In the genomic region with DNA sequence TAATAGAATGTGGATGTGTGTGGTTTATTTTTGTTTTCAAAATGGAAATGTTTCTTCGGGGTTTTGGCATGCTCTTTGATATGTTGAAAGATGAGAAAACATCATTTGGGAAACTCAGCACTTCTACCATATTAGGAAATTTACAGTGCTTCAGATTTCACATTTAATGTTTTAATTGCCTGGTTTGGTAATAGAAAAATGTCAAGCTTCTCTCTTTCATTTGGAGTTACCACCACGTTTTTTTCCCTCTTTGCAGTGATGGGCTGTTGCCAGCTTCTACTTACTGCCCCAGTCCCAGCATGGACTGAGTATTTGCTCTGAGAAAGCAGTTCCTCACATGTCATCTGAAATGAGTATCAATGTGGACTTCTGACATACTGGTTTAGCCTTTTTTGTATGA, we compare ENCODE assay signal across 14 cellular contexts.
A peak's percentile ranks its signal among the peaks of the same experiment; 100 is the strongest.
DNase-seq lines count a peak whose midpoint lies in the region; ATAC-seq and TF ChIP-seq lines count a peak whose summit lies in the region.
"Had no signal": no experiment of that assay in that cellular context is flagged by ENCODE, and none has a peak within 500 bp of the region (broad histone marks: within the 10 kb centered on the region; RNA-seq: fewer than 3 reads in every experiment).

No MANE protein-coding gene starts in this region.

- H3K4me1 Mint-ChIP-seq in activated T-helper 1 cell treated with anti-CD3 and anti-CD28 coated beads, Interleukin-12 subunit alpha, Interleukin-12 subunit beta, Interleukin-2, Interleukin-4 antibody, amounts not matched to agents 30 ng/mL and 10 ng/mL and 1 ng/mL, durations not matched to agents 14 hours and 24 hours and 36 hours (ENCODE audit: low read depth) = peaks cover 32% of the 10 kb centered on the region

- no peak overlapping the region for H3K56ac ChIP-seq in mesendoderm (ENCODE audit: low read length)

- no peak overlapping the region for H3K9ac ChIP-seq in DND-41 (ENCODE audit: low read depth, low read length)
- no peak overlapping the region for H3K9ac ChIP-seq in smooth muscle cell (ENCODE audit: low read depth)
- H3K9ac ChIP-seq in mesendoderm (ENCODE audit: low read length) = no peak overlapping the region
- H3K9ac ChIP-seq: SK-N-SH had no signal

- H2AFZ ChIP-seq in DND-41 (ENCODE audit: low read depth, low read length) (no peak overlapping the region), smooth muscle cell (ENCODE audit: low read depth) (peak overlapping the region; percentile 65)

- no peak overlapping the region for H4K8ac ChIP-seq in mesendoderm (ENCODE audit: low read depth, low read length)

- H3K4me3 Mint-ChIP-seq in activated T-helper 1 cell treated with anti-CD3 and anti-CD28 coated beads, Interleukin-12 subunit alpha, Interleukin-12 subunit beta, Interleukin-2, Interleukin-4 antibody, amounts not matched to agents 30 ng/mL and 10 ng/mL and 1 ng/mL, durations not matched to agents 14 hours and 24 hours and 36 hours = no peak overlapping the region
- H3K4me3 Mint-ChIP-seq: activated naive CD8-positive, alpha-beta T cell treated with anti-CD3 and anti-CD28 coated beads, Interleukin-2, amount 10 ng/mL, durations not matched to agents 7 days and 5 days; stimulated activated naive B cell treated with anti-CD40 and anti-IgM and Interleukin-4, amounts not matched to agents 10 μg/mL and 1 μg/mL and 100 μg/mL, for 72 hours had no signal

- H3K27me3 ChIP-seq in DND-41 (ENCODE audit: insufficient read depth, low read length, poor library complexity) = no peaks in the 10 kb centered on the region
- no peaks in the 10 kb centered on the region for H3K27me3 ChIP-seq in SJSA1 (replicated peaks)
- H3K27me3 ChIP-seq in smooth muscle cell (ENCODE audit: low read depth) = no peaks in the 10 kb centered on the region
- no peaks in the 10 kb centered on the region for H3K27me3 ChIP-seq in mesendoderm (ENCODE audit: insufficient read depth, low read length, poor library complexity)

- H2BK5ac ChIP-seq in mesendoderm (ENCODE audit: low read length) = no peak overlapping the region

- H3K27me3 Mint-ChIP-seq in activated T-helper 1 cell treated with anti-CD3 and anti-CD28 coated beads, Interleukin-12 subunit alpha, Interleukin-12 subunit beta, Interleukin-2, Interleukin-4 antibody, amounts not matched to agents 30 ng/mL and 10 ng/mL and 1 ng/mL, durations not matched to agents 14 hours and 24 hours and 36 hours (ENCODE audit: insufficient read depth) = no peaks in the 10 kb centered on the region
- H3K27me3 Mint-ChIP-seq: stimulated activated naive B cell treated with anti-CD40 and anti-IgM and Interleukin-4, amounts not matched to agents 10 μg/mL and 1 μg/mL and 100 μg/mL, for 72 hours had no signal

- H3K36me3 Mint-ChIP-seq in activated T-helper 1 cell treated with anti-CD3 and anti-CD28 coated beads, Interleukin-12 subunit alpha, Interleukin-12 subunit beta, Interleukin-2, Interleukin-4 antibody, amounts not matched to agents 30 ng/mL and 10 ng/mL and 1 ng/mL, durations not matched to agents 14 hours and 24 hours and 36 hours (ENCODE audit: low read depth) = no peaks in the 10 kb centered on the region
- H3K36me3 Mint-ChIP-seq: activated naive CD8-positive, alpha-beta T cell treated with anti-CD3 and anti-CD28 coated beads, Interleukin-2, amount 10 ng/mL, durations not matched to agents 7 days and 5 days; stimulated activated naive B cell treated with anti-CD40 and anti-IgM and Interleukin-4, amounts not matched to agents 10 μg/mL and 1 μg/mL and 100 μg/mL, for 72 hours had no signal

- WGBS in smooth muscle cell (ENCODE audit: low lambda C conversion rate) = 47% methylated on average over 2 of the region's 2 CpGs
- WGBS in mesendoderm (ENCODE audit: extremely low coverage, insufficient coverage, low lambda C conversion rate) = no CpG with 5 or more reads among the region's 2 CpGs

- H3K27ac ChIP-seq in DND-41 (ENCODE audit: low read length) (peak overlapping the region; percentile 97), SJSA1 (peak overlapping the region; percentile 10; the same call in 1 of the 2 replicates), smooth muscle cell (ENCODE audit: low read depth) (peak overlapping the region; percentile 27), mesendoderm (ENCODE audit: low read depth, low read length) (no peak overlapping the region)

- H3K79me2 ChIP-seq in DND-41 (ENCODE audit: insufficient read depth, low read length) (peaks cover 8% of the 10 kb centered on the region; the same call in 1 of the 2 replicates), smooth muscle cell (ENCODE audit: low read depth) (no peaks in the 10 kb centered on the region), mesendoderm (ENCODE audit: control insufficient read depth, insufficient read depth, low read length) (no peaks in the 10 kb centered on the region)

- no peak overlapping the region for H3K4ac ChIP-seq in mesendoderm (ENCODE audit: low read depth, low read length)

- H3K23ac ChIP-seq in mesendoderm (ENCODE audit: low read length) = no peak overlapping the region

- H3K9me3 Mint-ChIP-seq in activated T-helper 1 cell treated with anti-CD3 and anti-CD28 coated beads, Interleukin-12 subunit alpha, Interleukin-12 subunit beta, Interleukin-2, Interleukin-4 antibody, amounts not matched to agents 30 ng/mL and 10 ng/mL and 1 ng/mL, durations not matched to agents 14 hours and 24 hours and 36 hours = no peaks in the 10 kb centered on the region
- H3K9me3 Mint-ChIP-seq: stimulated activated naive B cell treated with anti-CD40 and anti-IgM and Interleukin-4, amounts not matched to agents 10 μg/mL and 1 μg/mL and 100 μg/mL, for 72 hours had no signal

- TF ChIP-seq CTCF in DND-41 (IDR thresholded peaks at IDR 0.05; ENCODE audit: borderline replicate concordance, extremely low read depth, low read length, poor library complexity, severe bottlenecking) (no peak), fibroblast of villous mesenchyme (IDR thresholded peaks at IDR 0.05; ENCODE audit: insufficient read depth, low read depth, low read length) (no peak), smooth muscle cell (IDR thresholded peaks at IDR 0.05; ENCODE audit: borderline replicate concordance, insufficient read depth, poor library complexity, severe bottlenecking) (no peak)

- H3K79me1 ChIP-seq in mesendoderm (ENCODE audit: low read length) = peaks cover 4% of the 10 kb centered on the region

- intact Hi-C loops in activated T-helper 1 cell treated with anti-CD3 and anti-CD28 coated beads, Interleukin-12 subunit alpha, Interleukin-12 subunit beta, Interleukin-2, Interleukin-4 antibody, amounts not matched to agents 30 ng/mL and 10 ng/mL and 1 ng/mL, durations not matched to agents 14 hours and 24 hours and 36 hours (cut with micrococcal nuclease) = no loop called here

- ATAC-seq in DND-41 (ENCODE audit: insufficient read depth, low read depth) = no peak
- no peak for ATAC-seq in GM19467 (IDR thresholded peaks at IDR 0.05; ENCODE audit: unreplicated experiment)
- ATAC-seq: stimulated activated naive B cell treated with anti-CD40 and anti-IgM and Interleukin-4, amounts not matched to agents 10 μg/mL and 1 μg/mL and 100 μg/mL, for 72 hours had no signal

- H2BK120ac ChIP-seq in mesendoderm (ENCODE audit: low read depth, low read length) = no peak overlapping the region

- H4K20me1 ChIP-seq in DND-41 (ENCODE audit: insufficient read depth, low read length) = no peaks in the 10 kb centered on the region
- H4K20me1 ChIP-seq in smooth muscle cell (ENCODE audit: low read depth) = no peaks in the 10 kb centered on the region

- no peak overlapping the region for H3K27ac Mint-ChIP-seq in activated T-helper 1 cell treated with anti-CD3 and anti-CD28 coated beads, Interleukin-12 subunit alpha, Interleukin-12 subunit beta, Interleukin-2, Interleukin-4 antibody, amounts not matched to agents 30 ng/mL and 10 ng/mL and 1 ng/mL, durations not matched to agents 14 hours and 24 hours and 36 hours
- H3K27ac Mint-ChIP-seq: activated naive CD8-positive, alpha-beta T cell treated with anti-CD3 and anti-CD28 coated beads, Interleukin-2, amount 10 ng/mL, durations not matched to agents 7 days and 5 days; stimulated activated naive B cell treated with anti-CD40 and anti-IgM and Interleukin-4, amounts not matched to agents 10 μg/mL and 1 μg/mL and 100 μg/mL, for 72 hours had no signal

- H3K4me1 ChIP-seq in DND-41 (ENCODE audit: insufficient read depth, low read length) (peaks cover 55% of the 10 kb centered on the region), SJSA1 (replicated peaks) (peaks cover 44% of the 10 kb centered on the region), smooth muscle cell (ENCODE audit: low read depth) (peaks cover 25% of the 10 kb centered on the region), mesendoderm (ENCODE audit: control insufficient read depth, low read depth, low read length) (peaks cover 11% of the 10 kb centered on the region)

- H3K9me3 ChIP-seq in DND-41 (ENCODE audit: insufficient read depth, low read length, severe bottlenecking) (no peaks in the 10 kb centered on the region), SJSA1 (replicated peaks) (no peaks in the 10 kb centered on the region), smooth muscle cell (replicated peaks; ENCODE audit: low read depth) (no peaks in the 10 kb centered on the region)
- H3K9me3 ChIP-seq: SK-N-SH had no signal

- H3K4me2 ChIP-seq in DND-41 (ENCODE audit: insufficient read depth, low read length) = no peak overlapping the region
- H3K4me2 ChIP-seq in smooth muscle cell = peak overlapping the region; percentile 24
- H3K4me2 ChIP-seq in mesendoderm (ENCODE audit: low read length) = no peak overlapping the region
- H3K4me2 ChIP-seq: SK-N-SH had no signal

- no peak overlapping the region for H2BK15ac ChIP-seq in mesendoderm (replicated peaks; ENCODE audit: low read depth)

- H4K5ac ChIP-seq in mesendoderm (ENCODE audit: low read length) = no peak overlapping the region

- H2AK5ac ChIP-seq in mesendoderm (ENCODE audit: low read length) = no peak overlapping the region

- DNase-seq in DND-41 (no peak), SJSA1 (ENCODE audit: low read depth in 1 of 2, low spot score in 2 of 2) (peak in 1 of 2 experiments; percentile 33), fibroblast of villous mesenchyme (ENCODE audit: low read depth) (peak; percentile 57), smooth muscle cell (lab: John Stamatoyannopoulos, UW; ENCODE audit: unreplicated experiment) (no peak), NCI-H1105 treated with DMSO at 0.1 percent for 48 hours (lab: John Stamatoyannopoulos, UW) (no peak), mesendoderm (no peak)
- no peak for DNase-seq in activated T-helper 1 cell treated with anti-CD3 and anti-CD28 coated beads, Interleukin-12 subunit alpha, Interleukin-12 subunit beta, Interleukin-2, Interleukin-4 antibody, amounts not matched to agents 30 ng/mL and 10 ng/mL and 1 ng/mL, durations not matched to agents 14 hours and 24 hours and 36 hours (ENCODE audit: low spot score)
- DNase-seq: activated CD8-positive, alpha-beta memory T cell treated with anti-CD3 and anti-CD28 coated beads, Interleukin-2, amount 50 U/mL, for 4 hours; activated naive CD8-positive, alpha-beta T cell treated with anti-CD3 and anti-CD28 coated beads, Interleukin-2, amount 10 ng/mL, durations not matched to agents 7 days and 5 days; retina; SK-N-SH; stimulated activated CD4-positive, alpha-beta T cell treated with anti-CD3 and anti-CD28 coated beads, Interleukin-4, amount 100 ng/mL, for 4 hours; stimulated activated naive B cell treated with anti-CD40 and anti-IgM and Interleukin-4, amounts not matched to agents 10 μg/mL and 1 μg/mL and 100 μg/mL, for 72 hours had no signal

- H3K36me3 ChIP-seq in DND-41 (ENCODE audit: insufficient read depth, low read length) = peaks cover 17% of the 10 kb centered on the region
- H3K36me3 ChIP-seq in SJSA1 = no peaks in the 10 kb centered on the region
- no peaks in the 10 kb centered on the region for H3K36me3 ChIP-seq in smooth muscle cell (ENCODE audit: low read depth)
- H3K36me3 ChIP-seq in mesendoderm (ENCODE audit: control insufficient read depth, insufficient read depth, low read length) = no peaks in the 10 kb centered on the region

- no peak overlapping the region for H3K18ac ChIP-seq in mesendoderm (ENCODE audit: low read length)

- no peak overlapping the region for H3K4me3 ChIP-seq in DND-41 (ENCODE audit: low read depth in 1 of 2, low read length in 2 of 2)
- H3K4me3 ChIP-seq in SJSA1 = no peak overlapping the region
- H3K4me3 ChIP-seq in fibroblast of villous mesenchyme (ENCODE audit: low read depth, low read length) = no peak overlapping the region
- H3K4me3 ChIP-seq in smooth muscle cell = no peak overlapping the region
- H3K4me3 ChIP-seq in mesendoderm (ENCODE audit: low read length) = no peak overlapping the region

- peaks cover 15% of the 10 kb centered on the region for H3F3A ChIP-seq in smooth muscle cell (ENCODE audit: low read depth)
